In the genomic region with DNA sequence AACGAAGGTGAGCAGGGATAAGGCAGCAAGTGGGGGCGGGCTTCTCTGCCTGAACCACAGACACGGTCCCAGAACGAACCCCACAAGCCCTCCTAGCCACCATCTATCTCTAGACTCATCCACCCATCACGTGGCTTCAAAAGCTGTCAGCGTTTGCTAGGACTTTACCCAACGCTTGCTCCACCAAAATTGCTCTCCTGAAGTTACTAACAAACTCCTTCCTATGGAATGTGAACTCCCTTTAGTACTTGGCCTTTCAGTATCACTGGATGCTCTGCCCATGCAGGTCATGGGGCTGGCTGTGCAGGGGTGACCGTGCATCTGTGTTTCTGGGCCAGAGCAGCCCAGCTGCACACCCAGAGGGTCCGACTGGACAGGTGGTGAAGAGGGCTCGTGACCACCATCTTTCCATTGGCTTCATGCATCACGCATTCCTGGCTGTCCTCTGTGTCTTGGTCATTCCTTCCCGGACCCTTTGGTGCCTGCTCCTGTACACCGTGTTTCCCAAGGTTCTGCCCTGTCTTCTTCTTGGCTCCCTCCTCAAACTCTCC, we compare ENCODE assay signal across 18 cellular contexts.
"Had no signal": no experiment of that assay in that cellular context is flagged by ENCODE, and none has a peak within 500 bp of the region (broad histone marks: within the 10 kb centered on the region; RNA-seq: fewer than 3 reads in every experiment).

No MANE protein-coding gene starts in this region.

- DNase-seq: effector memory CD8-positive, alpha-beta T cell; esophagus squamous epithelium; foreskin fibroblast; hippocampal formation; kidney glomerular epithelial cell; mammary epithelial cell; mucosa of descending colon; naive thymus-derived CD8-positive, alpha-beta T cell; sigmoid colon; stimulated activated CD4-positive, alpha-beta T cell treated with anti-CD3 and anti-CD28 coated beads, Interleukin-12 subunit alpha, Interleukin-12 subunit beta, amount 100 ng/mL, for 4 hours; stimulated activated naive CD4-positive, alpha-beta T cell; stomach; substantia nigra; trophoblast cell had no signal

- H3K27me3 ChIP-seq: esophagus squamous epithelium, gastroesophageal sphincter, neutrophil, sigmoid colon, stomach had no signal

- H3K4me1 ChIP-seq: esophagus squamous epithelium, gastroesophageal sphincter, sigmoid colon, stomach had no signal

- H3K9me3 ChIP-seq: esophagus squamous epithelium, gastroesophageal sphincter, mucosa of descending colon, neutrophil, sigmoid colon, stomach, thoracic aorta had no signal

- H3K4me3 ChIP-seq: esophagus squamous epithelium, gastroesophageal sphincter, mucosa of descending colon, sigmoid colon, skin epidermis, stomach, thoracic aorta had no signal

- H3K27ac ChIP-seq: esophagus squamous epithelium, gastroesophageal sphincter, neutrophil, sigmoid colon, skin epidermis, stomach, thoracic aorta had no signal

- H3K36me3 ChIP-seq: esophagus squamous epithelium, gastroesophageal sphincter, neutrophil, sigmoid colon, thoracic aorta had no signal

- ATAC-seq: effector memory CD8-positive, alpha-beta T cell; gastroesophageal sphincter; mucosa of descending colon; naive thymus-derived CD8-positive, alpha-beta T cell had no signal
